9 cellular contexts compared by ENCODE assay signal in genomic region chr10:43394868-43395267, GRCh38. TPM values are rescaled to one million over a fixed set of nuclear protein-coding genes. Genes with fewer than 3 reads are reported as not detected.
DNase-seq lines count a peak whose midpoint lies in the region; ATAC-seq and TF ChIP-seq lines count a peak whose summit lies in the region.
"Had no signal": no experiment of that assay in that cellular context is flagged by ENCODE, and none has a peak within 500 bp of the region (broad histone marks: within the 10 kb centered on the region; RNA-seq: fewer than 3 reads in every experiment).

No MANE protein-coding gene starts in this region.

- no peak for DNase-seq in activated naive CD4-positive, alpha-beta T cell treated with anti-CD3 and anti-CD28 coated beads for 36 hours
- DNase-seq in activated naive CD4-positive, alpha-beta T cell treated with Interleukin-2 at 50 U/mL for 16 hours: no peak
- no peak for DNase-seq in activated CD8-positive, alpha-beta T cell treated with anti-CD3 and anti-CD28 coated beads for 36 hours
- DNase-seq in ureter (ENCODE audit: low spot score): no peak
- no peak for DNase-seq in SKM-1 treated with dmso at 0.1 percent for 144 hours (lab: John Stamatoyannopoulos, UW; ENCODE audit: unreplicated experiment)
- no peak for DNase-seq in occipital lobe (lab: John Stamatoyannopoulos, UW)

- intact Hi-C loops in activated naive CD4-positive, alpha-beta T cell treated with anti-CD3 and anti-CD28 coated beads for 36 hours (cut with micrococcal nuclease): loop anchor here (5.0 kb wide), 2 partner anchors 177 to 252 kb away; partner anchors contain the start of genes ZNF239 and ZNF32
- intact Hi-C loops in activated CD8-positive, alpha-beta T cell treated with anti-CD3 and anti-CD28 coated beads for 36 hours (cut with micrococcal nuclease): loop anchor here (5.0 kb wide), 1 partner anchor 33 kb away; no protein-coding TSS in a partner anchor

- H3K27ac ChIP-seq in iPS-20b (ENCODE audit: low read length) (peak overlapping the region; percentile 84), subcutaneous abdominal adipose tissue (ENCODE audit: low read depth, low read length) (peak overlapping the region; percentile 93)

- peaks cover 75% of the 10 kb centered on the region for H3K4me1 Mint-ChIP-seq in activated naive CD4-positive, alpha-beta T cell treated with anti-CD3 and anti-CD28 coated beads for 36 hours (ENCODE audit: low read depth)
- peaks cover 62% of the 10 kb centered on the region for H3K4me1 Mint-ChIP-seq in activated CD8-positive, alpha-beta T cell treated with anti-CD3 and anti-CD28 coated beads for 36 hours (ENCODE audit: low read depth)

- H3K9ac ChIP-seq in iPS-20b (ENCODE audit: low read depth, low read length) (peak overlapping the region; percentile 98; the same call in 1 of the 2 replicates), subcutaneous abdominal adipose tissue (ENCODE audit: low read length in 5 of 5) (peak overlapping the region in 3 of 5 donors; percentile 84 to 88 (median 86))

- H3K9me3 ChIP-seq in iPS-20b (ENCODE audit: insufficient read depth, low read depth, low read length) (no peaks in the 10 kb centered on the region), subcutaneous abdominal adipose tissue (ENCODE audit: control insufficient read depth in 5 of 5, low read length in 5 of 5) (no peaks in the 10 kb centered on the region)

- H3K36me3 ChIP-seq in iPS-20b (ENCODE audit: insufficient read depth, low read depth, low read length) (peaks cover 72% of the 10 kb centered on the region), subcutaneous abdominal adipose tissue (ENCODE audit: control insufficient read depth in 5 of 5, insufficient read depth in 5 of 5, low read length in 5 of 5) (peaks cover 9 to 57% (median 51%) of the 10 kb centered on the region in 5 donors)

- H3K27ac Mint-ChIP-seq in activated naive CD4-positive, alpha-beta T cell treated with anti-CD3 and anti-CD28 coated beads for 36 hours: peak overlapping the region; percentile 99
- peak overlapping the region; percentile 94 for H3K27ac Mint-ChIP-seq in activated CD8-positive, alpha-beta T cell treated with anti-CD3 and anti-CD28 coated beads for 36 hours

- no peaks in the 10 kb centered on the region for H3K27me3 Mint-ChIP-seq in activated naive CD4-positive, alpha-beta T cell treated with anti-CD3 and anti-CD28 coated beads for 36 hours (ENCODE audit: low read depth)
- no peaks in the 10 kb centered on the region for H3K27me3 Mint-ChIP-seq in activated CD8-positive, alpha-beta T cell treated with anti-CD3 and anti-CD28 coated beads for 36 hours

- POLR2A ChIA-PET in activated CD8-positive, alpha-beta T cell treated with anti-CD3 and anti-CD28 coated beads for 36 hours (lab: Charles Lee): interaction anchor here (1.5 to 20.5 kb wide), 4 partner anchors 9 to 36 kb away, joined by 5 to 332 read pairs (median 34); partner anchors contain the start of gene HNRNPF

- H3K9me3 Mint-ChIP-seq in activated naive CD4-positive, alpha-beta T cell treated with anti-CD3 and anti-CD28 coated beads for 36 hours: no peaks in the 10 kb centered on the region
- no peaks in the 10 kb centered on the region for H3K9me3 Mint-ChIP-seq in activated CD8-positive, alpha-beta T cell treated with anti-CD3 and anti-CD28 coated beads for 36 hours

- peak overlapping the region; percentile 89 for H3K4me3 Mint-ChIP-seq in activated naive CD4-positive, alpha-beta T cell treated with anti-CD3 and anti-CD28 coated beads for 36 hours
- H3K4me3 Mint-ChIP-seq in activated CD8-positive, alpha-beta T cell treated with anti-CD3 and anti-CD28 coated beads for 36 hours: peak overlapping the region; percentile 99

- H3K4me3 ChIP-seq in iPS-20b (ENCODE audit: low read length) (peak overlapping the region; percentile 90), subcutaneous abdominal adipose tissue (ENCODE audit: low read depth in 1 of 5, low read length in 5 of 5) (peak overlapping the region in 2 of 5 donors; percentile 80 to 84)

- no peak for ATAC-seq in activated CD8-positive, alpha-beta T cell treated with anti-CD3 and anti-CD28 coated beads for 36 hours

- TF ChIP-seq CTCF in activated CD8-positive, alpha-beta T cell treated with anti-CD3 and anti-CD28 coated beads for 36 hours (IDR thresholded peaks at IDR 0.05): no peak

- CTCF ChIA-PET in activated naive CD4-positive, alpha-beta T cell treated with anti-CD3 and anti-CD28 coated beads for 36 hours (lab: Charles Lee): interaction anchor here (1.1 kb wide), 1 partner anchor 13 kb away, joined by 3 read pairs; no protein-coding TSS in a partner anchor
- CTCF ChIA-PET in activated CD8-positive, alpha-beta T cell treated with anti-CD3 and anti-CD28 coated beads for 36 hours (lab: Charles Lee): interaction anchor here (1.1 to 1.3 kb wide), 2 partner anchors 55 to 66 kb away, joined by 3 to 4 read pairs; no protein-coding TSS in a partner anchor

- peaks cover 21% of the 10 kb centered on the region for H3K4me1 ChIP-seq in iPS-20b (ENCODE audit: insufficient read depth, low read length)
- H3K4me1 ChIP-seq in subcutaneous abdominal adipose tissue (ENCODE audit: control insufficient read depth in 5 of 5, insufficient read depth in 5 of 5, low read length in 5 of 5): peaks cover 1 to 54% (median 46%) of the 10 kb centered on the region in 5 donors

- peaks cover 83% of the 10 kb centered on the region for H3K36me3 Mint-ChIP-seq in activated naive CD4-positive, alpha-beta T cell treated with anti-CD3 and anti-CD28 coated beads for 36 hours (ENCODE audit: low read depth)
- peaks cover 87% of the 10 kb centered on the region for H3K36me3 Mint-ChIP-seq in activated CD8-positive, alpha-beta T cell treated with anti-CD3 and anti-CD28 coated beads for 36 hours (ENCODE audit: low read depth)

- H3K27me3 ChIP-seq in iPS-20b (ENCODE audit: insufficient read depth, low read length): no peaks in the 10 kb centered on the region
- no peaks in the 10 kb centered on the region for H3K27me3 ChIP-seq in subcutaneous abdominal adipose tissue (ENCODE audit: control insufficient read depth in 5 of 5, insufficient read depth in 4 of 5, low read length in 5 of 5)

RNA-seq across cellular contexts. Expression of gene HNRNPF, which starts 14.1 kb away (rescaled TPM):
- 100 to 1,000 TPM; 379 to 383 TPM for total RNA-seq in activated naive CD4-positive, alpha-beta T cell treated with anti-CD3 and anti-CD28 coated beads for 36 hours
- total RNA-seq in activated CD8-positive, alpha-beta T cell treated with anti-CD3 and anti-CD28 coated beads for 36 hours: 100 to 1,000 TPM; 442 to 445 TPM
- total RNA-seq in ureter (307 TPM), occipital lobe (110 TPM)

RNA-seq across cellular contexts. Expression of gene FXYD4, which starts 23.4 kb away (rescaled TPM):
- total RNA-seq in activated naive CD4-positive, alpha-beta T cell treated with anti-CD3 and anti-CD28 coated beads for 36 hours: not detected
- total RNA-seq in activated CD8-positive, alpha-beta T cell treated with anti-CD3 and anti-CD28 coated beads for 36 hours: not detected
- total RNA-seq in ureter (13.8 TPM), occipital lobe (not detected)
- total RNA-seq: kidney epithelial cell had no signal

RNA-seq across cellular contexts. Expression of gene ZNF487, which starts 42.0 kb away (rescaled TPM):
- total RNA-seq in activated naive CD4-positive, alpha-beta T cell treated with anti-CD3 and anti-CD28 coated beads for 36 hours: 1 to 10 TPM; 2.3 to 2.7 TPM
- total RNA-seq in activated CD8-positive, alpha-beta T cell treated with anti-CD3 and anti-CD28 coated beads for 36 hours: 1 to 10 TPM; 1.4 to 1.9 TPM
- 9.6 TPM for total RNA-seq in ureter
- total RNA-seq in occipital lobe: 9.7 TPM

Comparison
In these comparisons a context has a peak if more than half of its experiments do, and no peak if none do; other contexts are left out.
1. RNA of gene FXYD4, which starts 23.4 kb away (total RNA-seq): 13.8 TPM in ureter (single experiment); not detected in activated naive CD4-positive, alpha-beta T cell treated with anti-CD3 and anti-CD28 coated beads for 36 hours, not detected in activated CD8-positive, alpha-beta T cell treated with anti-CD3 and anti-CD28 coated beads for 36 hours and not detected in occipital lobe (single experiment); every median in the first group is over 10 times any median in the second.